39 cellular contexts compared by ENCODE assay signal in the genomic region with DNA sequence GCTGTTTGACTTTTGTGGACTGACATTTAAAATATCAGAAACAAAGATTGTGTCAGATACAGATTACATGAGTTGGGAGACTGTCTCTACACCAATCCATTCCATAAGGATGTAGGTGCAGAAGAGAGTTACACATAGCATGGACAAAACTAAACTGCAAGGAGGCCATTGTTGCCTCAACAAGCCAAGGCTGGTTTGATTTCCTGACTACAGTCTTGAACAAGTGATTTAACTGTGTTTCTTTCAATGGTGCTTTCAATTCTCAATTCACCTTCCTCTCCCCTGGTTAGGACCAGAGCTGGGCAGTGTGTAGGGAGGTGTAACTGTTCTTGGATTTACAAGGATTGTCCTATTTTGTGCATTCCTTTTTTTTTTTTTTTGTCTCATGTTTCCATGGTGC.
"Had no signal": no experiment of that assay in that cellular context is flagged by ENCODE, and none has a peak within 500 bp of the region (broad histone marks: within the 10 kb centered on the region; RNA-seq: fewer than 3 reads in every experiment).

No MANE protein-coding gene starts in this region.

- H3K36me3 Mint-ChIP-seq: activated naive CD4-positive, alpha-beta T cell treated with anti-CD3 and anti-CD28 coated beads, Interleukin-2, amount 10 ng/mL, durations not matched to agents 7 days and 5 days had no signal

- H3K36me3 ChIP-seq: adrenal gland, ascending aorta, breast epithelium, cardiac muscle cell had no signal

- H3K4me3 Mint-ChIP-seq: activated naive CD4-positive, alpha-beta T cell treated with anti-CD3 and anti-CD28 coated beads for 36 hours; activated naive CD4-positive, alpha-beta T cell treated with anti-CD3 and anti-CD28 coated beads, Interleukin-2, amount 10 ng/mL, durations not matched to agents 7 days and 5 days; activated naive CD4-positive, alpha-beta T cell treated with anti-CD3 and anti-CD28 coated beads, Interleukin-2, amount 50 U/mL, for 24 hours; activated naive CD8-positive, alpha-beta T cell; activated naive CD8-positive, alpha-beta T cell treated with anti-CD3 and anti-CD28 coated beads for 36 hours; activated naive CD8-positive, alpha-beta T cell treated with anti-CD3 and anti-CD28 coated beads, Interleukin-2, amount 10 ng/mL, durations not matched to agents 7 days and 5 days; activated naive CD8-positive, alpha-beta T cell treated with anti-CD3 and anti-CD28 coated beads, Interleukin-2, amount 50 U/mL, for 24 hours; activated T-cell treated with anti-CD3 and anti-CD28 coated beads, Interleukin-2, amount 50 U/mL, for 24 hours; activated T-cell treated with anti-CD3 and anti-CD28 coated beads, Interleukin-2, amount 50 U/mL, for 4 hours; activated T-cell treated with anti-CD3 and anti-CD28 coated beads, Interleukin-2, amount 50 U/mL, for 72 hours; activated T-helper 1 cell treated with anti-CD3 and anti-CD28 coated beads, Interleukin-12 subunit alpha, Interleukin-12 subunit beta, Interleukin-2, Interleukin-4 antibody, amounts not matched to agents 30 ng/mL and 10 ng/mL and 1 ng/mL, durations not matched to agents 14 hours and 24 hours and 36 hours; activated T-helper 17 cell treated with anti-CD3 and anti-CD28 coated beads, Interleukin-2, amount 50 U/mL, for 72 hours; brain; central memory CD8-positive, alpha-beta T cell had no signal

- DNase-seq: activated effector memory CD4-positive, alpha-beta T cell treated with anti-CD3 and anti-CD28 coated beads, Interleukin-2, amount 50 U/mL, for 16 hours; activated effector memory CD4-positive, alpha-beta T cell treated with Interleukin-2 at 50 U/mL for 16 hours; activated gamma-delta T cell; activated gamma-delta T cell treated with Interleukin-2 at 50 U/mL for 16 hours; activated naive CD4-positive, alpha-beta T cell; activated naive CD4-positive, alpha-beta T cell treated with anti-CD3 and anti-CD28 coated beads for 36 hours; activated naive CD4-positive, alpha-beta T cell treated with anti-CD3 and anti-CD28 coated beads, Interleukin-2, amount 10 ng/mL, durations not matched to agents 7 days and 5 days; activated naive CD4-positive, alpha-beta T cell treated with anti-CD3 and anti-CD28 coated beads, Interleukin-2, amount 50 U/mL, for 16 hours; activated naive CD4-positive, alpha-beta T cell treated with Interleukin-2 at 50 U/mL for 16 hours; activated naive CD8-positive, alpha-beta T cell treated with anti-CD3 and anti-CD28 coated beads for 36 hours; activated naive CD8-positive, alpha-beta T cell treated with anti-CD3 and anti-CD28 coated beads, Interleukin-2, amount 10 ng/mL, durations not matched to agents 7 days and 5 days; activated naive CD8-positive, alpha-beta T cell treated with anti-CD3 and anti-CD28 coated beads, Interleukin-2, amount 50 U/mL, for 24 hours; activated T-cell treated with anti-CD3 and anti-CD28 coated beads, Interleukin-2, amount 50 U/mL, for 1 hour; activated T-cell treated with anti-CD3 and anti-CD28 coated beads, Interleukin-2, amount 50 U/mL, for 24 hours; activated T-cell treated with anti-CD3 and anti-CD28 coated beads, Interleukin-2, amount 50 U/mL, for 4 hours; activated T-cell treated with anti-CD3 and anti-CD28 coated beads, Interleukin-2, amount 50 U/mL, for 48 hours; activated T-cell treated with anti-CD3 and anti-CD28 coated beads, Interleukin-2, amount 50 U/mL, for 72 hours; adrenal gland; amniotic stem cell; amygdala; anterior cingulate cortex; aorta; body of pancreas; brain microvascular endothelial cell; caudate nucleus; central memory CD4-positive, alpha-beta T cell; cerebellar nuclear complex had no signal

- H3K27ac ChIP-seq: adrenal gland, ascending aorta, body of pancreas, brain microvascular endothelial cell, breast epithelium, cardiac muscle cell had no signal

- H3K9me3 Mint-ChIP-seq: central memory CD8-positive, alpha-beta T cell had no signal

- ATAC-seq: activated naive CD4-positive, alpha-beta T cell treated with anti-CD3 and anti-CD28 coated beads, Interleukin-2, amount 50 U/mL, for 72 hours; activated naive CD8-positive, alpha-beta T cell treated with anti-CD3 and anti-CD28 coated beads, Interleukin-2, amount 50 U/mL, for 24 hours; activated T-cell treated with anti-CD3 and anti-CD28 coated beads, Interleukin-2, amount 50 U/mL, for 4 hours; activated T-cell treated with anti-CD3 and anti-CD28 coated beads, Interleukin-2, amount 50 U/mL, for 72 hours; activated T-helper 17 cell treated with anti-CD3 and anti-CD28 coated beads, Interleukin-2, amount 50 U/mL, for 72 hours; body of pancreas had no signal

- H3K4me3 ChIP-seq: adrenal gland, ascending aorta, body of pancreas, breast epithelium, cardiac muscle cell had no signal

- H3K27ac Mint-ChIP-seq: activated naive CD4-positive, alpha-beta T cell treated with anti-CD3 and anti-CD28 coated beads for 36 hours; activated naive CD4-positive, alpha-beta T cell treated with anti-CD3 and anti-CD28 coated beads, Interleukin-2, amount 10 ng/mL, durations not matched to agents 7 days and 5 days; activated naive CD4-positive, alpha-beta T cell treated with anti-CD3 and anti-CD28 coated beads, Interleukin-2, amount 50 U/mL, for 24 hours; activated naive CD4-positive, alpha-beta T cell treated with anti-CD3 and anti-CD28 coated beads, Interleukin-2, amount 50 U/mL, for 72 hours; activated naive CD8-positive, alpha-beta T cell; activated naive CD8-positive, alpha-beta T cell treated with anti-CD3 and anti-CD28 coated beads for 36 hours; activated naive CD8-positive, alpha-beta T cell treated with anti-CD3 and anti-CD28 coated beads, Interleukin-2, amount 10 ng/mL, durations not matched to agents 7 days and 5 days; activated naive CD8-positive, alpha-beta T cell treated with anti-CD3 and anti-CD28 coated beads, Interleukin-2, amount 50 U/mL, for 24 hours; activated T-cell treated with anti-CD3 and anti-CD28 coated beads, Interleukin-2, amount 50 U/mL, for 24 hours; activated T-cell treated with anti-CD3 and anti-CD28 coated beads, Interleukin-2, amount 50 U/mL, for 72 hours; activated T-helper 1 cell treated with anti-CD3 and anti-CD28 coated beads, Interleukin-12 subunit alpha, Interleukin-12 subunit beta, Interleukin-2, Interleukin-4 antibody, amounts not matched to agents 30 ng/mL and 10 ng/mL and 1 ng/mL, durations not matched to agents 14 hours and 24 hours and 36 hours; activated T-helper 17 cell treated with anti-CD3 and anti-CD28 coated beads, Interleukin-2, amount 50 U/mL, for 72 hours; activated T-helper 2 cell treated with anti-CD3 and anti-CD28 coated beads, Interferon-gamma antibody, Interleukin-2, Interleukin-4, amounts not matched to agents 10 μg/mL and 5 μg/mL and 100 μg/mL, durations not matched to agents 14 hours and 24 hours and 36 hours; brain had no signal

- H3K27me3 ChIP-seq: adrenal gland, ascending aorta, body of pancreas, brain microvascular endothelial cell, breast epithelium, cardiac muscle cell had no signal

- H3K4me1 ChIP-seq: adrenal gland, ascending aorta, body of pancreas, breast epithelium had no signal

- FAIRE-seq: astrocyte had no signal

- H3K4me1 Mint-ChIP-seq: activated naive CD4-positive, alpha-beta T cell treated with anti-CD3 and anti-CD28 coated beads, Interleukin-2, amount 50 U/mL, for 24 hours; activated naive CD8-positive, alpha-beta T cell treated with anti-CD3 and anti-CD28 coated beads for 36 hours; activated naive CD8-positive, alpha-beta T cell treated with anti-CD3 and anti-CD28 coated beads, Interleukin-2, amount 10 ng/mL, durations not matched to agents 7 days and 5 days; brain; central memory CD8-positive, alpha-beta T cell had no signal

- H3K9me3 ChIP-seq: adrenal gland, body of pancreas, breast epithelium had no signal

- H3K27me3 Mint-ChIP-seq: activated naive CD4-positive, alpha-beta T cell treated with anti-CD3 and anti-CD28 coated beads, Interleukin-2, amount 10 ng/mL, durations not matched to agents 7 days and 5 days; activated naive CD4-positive, alpha-beta T cell treated with anti-CD3 and anti-CD28 coated beads, Interleukin-2, amount 50 U/mL, for 24 hours; activated naive CD8-positive, alpha-beta T cell; activated naive CD8-positive, alpha-beta T cell treated with anti-CD3 and anti-CD28 coated beads for 36 hours; activated naive CD8-positive, alpha-beta T cell treated with anti-CD3 and anti-CD28 coated beads, Interleukin-2, amount 10 ng/mL, durations not matched to agents 7 days and 5 days; activated naive CD8-positive, alpha-beta T cell treated with anti-CD3 and anti-CD28 coated beads, Interleukin-2, amount 50 U/mL, for 24 hours; activated T-cell treated with anti-CD3 and anti-CD28 coated beads, Interleukin-2, amount 50 U/mL, for 24 hours; activated T-helper 17 cell treated with anti-CD3 and anti-CD28 coated beads, Interleukin-2, amount 50 U/mL, for 72 hours; brain; central memory CD8-positive, alpha-beta T cell had no signal
